Comparison of ENCODE assay signal across 19 cellular contexts in genomic region chr3:188884299-188885043, GRCh38.
"Had no signal": no experiment of that assay in that cellular context is flagged by ENCODE, and none has a peak within 500 bp of the region (broad histone marks: within the 10 kb centered on the region; RNA-seq: fewer than 3 reads in every experiment).

No MANE protein-coding gene starts in this region.

- H3K4me3 ChIP-seq: coronary artery, prostate gland, skin epidermis, spleen, thoracic aorta, tibial nerve, upper lobe of left lung had no signal

- ATAC-seq: effector memory CD8-positive, alpha-beta T cell; esophagus mucosa; naive thymus-derived CD8-positive, alpha-beta T cell; stimulated activated memory B cell treated with anti-CD40 and anti-IgM and Interleukin-4, amounts not matched to agents 10 μg/mL and 1 μg/mL and 100 μg/mL, for 72 hours; stimulated activated naive CD8-positive, alpha-beta T cell treated with anti-CD3 and anti-CD28 coated beads, Interleukin-15, Interleukin-2, amounts not matched to agents 100 U/mL and 50 U/mL, for 24 hours had no signal

- DNase-seq: effector memory CD8-positive, alpha-beta T cell; foreskin melanocyte; mesendoderm; naive thymus-derived CD8-positive, alpha-beta T cell; nephron progenitor cell; nucleus accumbens; right cardiac atrium; spleen; stimulated activated CD4-positive, alpha-beta T cell treated with anti-CD3 and anti-CD28 coated beads, Interleukin-4, amount 100 ng/mL, for 4 hours; stimulated activated naive CD8-positive, alpha-beta T cell treated with anti-CD3 and anti-CD28 coated beads, Interleukin-15, Interleukin-2, amounts not matched to agents 100 U/mL and 50 U/mL, for 24 hours; upper lobe of left lung had no signal

- H3K27ac ChIP-seq: coronary artery, epithelial cell of prostate, prostate gland, skin epidermis, spleen, thoracic aorta, tibial nerve, upper lobe of left lung had no signal

- H3K27me3 ChIP-seq: spleen, tibial nerve, upper lobe of left lung had no signal

- H3K9me3 ChIP-seq: prostate gland, spleen, thoracic aorta, tibial nerve, upper lobe of left lung had no signal

- H3K36me3 ChIP-seq: prostate gland, upper lobe of left lung had no signal

- H3K4me1 ChIP-seq: prostate gland, tibial nerve had no signal
